Comparison of ENCODE assay signal across 9 cellular contexts in the genomic region with DNA sequence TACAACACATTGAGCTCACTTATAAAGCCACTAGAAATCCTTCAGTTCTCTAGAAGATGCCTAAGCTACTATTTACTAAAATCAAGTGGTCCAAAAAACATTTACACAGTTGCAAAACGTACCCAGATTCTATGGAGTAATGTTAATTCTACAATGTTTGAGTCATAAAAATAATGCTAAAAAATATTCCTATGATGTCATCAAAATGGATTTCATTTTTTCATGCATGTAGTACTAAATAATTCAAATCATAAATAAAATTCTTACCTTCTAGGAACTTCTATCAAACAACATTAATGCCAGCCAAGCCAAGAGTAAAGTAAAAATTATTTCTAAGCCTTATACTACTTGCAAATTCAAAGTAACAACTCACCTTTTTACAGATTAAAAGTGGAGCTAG.
"Had no signal": no experiment of that assay in that cellular context is flagged by ENCODE, and none has a peak within 500 bp of the region (broad histone marks: within the 10 kb centered on the region; RNA-seq: fewer than 3 reads in every experiment).

No MANE protein-coding gene starts in this region.

- FAIRE-seq: H1, H54 had no signal

- H3K27ac Mint-ChIP-seq: GM23338, HFFc6, IgD-negative memory B cell had no signal

- H3K27me3 Mint-ChIP-seq: IgD-negative memory B cell had no signal

- H2AFZ ChIP-seq: GM23338 had no signal

- H3K4me2 ChIP-seq: GM23338 had no signal

- DNase-seq: H9, HCEC 1CT, HFFc6, KG1 had no signal

- H3K27ac ChIP-seq: HL-60 had no signal

- H3K4me1 Mint-ChIP-seq: GM23338, H9, IgD-negative memory B cell had no signal

- H3K9me3 Mint-ChIP-seq: GM23338, H9, HFFc6, IgD-negative memory B cell had no signal

- H3K36me3 Mint-ChIP-seq: IgD-negative memory B cell had no signal

- H3K4me3 ChIP-seq: GM23338 had no signal

- H3K4me3 Mint-ChIP-seq: GM23338, H9, HFFc6, IgD-negative memory B cell had no signal
